In the genomic region with DNA sequence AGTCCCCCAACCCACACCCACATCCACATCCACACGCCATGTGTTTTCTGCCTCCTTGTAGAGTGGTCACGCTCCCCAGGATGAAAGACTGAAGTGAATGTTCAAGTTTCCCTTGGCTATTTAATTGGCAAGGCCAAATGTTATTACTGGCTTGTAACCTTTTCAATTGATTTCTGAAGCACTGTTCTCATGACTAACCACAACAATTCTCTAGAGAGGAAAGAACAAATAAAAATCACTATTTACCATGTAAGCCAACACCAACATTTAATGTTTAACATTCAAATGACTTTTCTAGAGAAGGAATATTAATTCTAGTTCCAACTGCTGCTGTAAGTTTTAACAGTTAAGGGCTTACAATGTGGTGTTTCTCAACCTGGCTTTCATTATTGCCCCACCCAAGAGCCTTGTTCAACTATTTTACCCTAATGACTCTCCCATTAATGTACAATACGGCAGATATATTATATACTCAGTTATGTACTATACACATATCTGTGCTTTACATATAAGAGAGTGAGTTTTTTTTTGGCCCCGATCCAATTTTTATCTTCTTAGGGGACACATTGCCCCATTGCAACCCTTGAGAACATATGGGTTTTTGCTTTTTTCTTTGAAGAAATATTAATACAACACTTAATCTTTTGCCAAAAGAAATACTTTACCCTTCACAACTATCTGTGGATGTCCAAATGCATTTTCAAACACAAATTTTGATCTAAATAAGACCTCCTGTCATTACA, we compare ENCODE assay signal across 2 cellular contexts.
TF ChIP-seq lines count a peak whose summit lies in the region.

No MANE protein-coding gene starts in this region.

TF ChIP-seq in Ishikawa, 13 proteins besides CTCF, POLR2A, EP300 and RAD21 (continued from another document):
- TF ChIP-seq, protein P1, sequence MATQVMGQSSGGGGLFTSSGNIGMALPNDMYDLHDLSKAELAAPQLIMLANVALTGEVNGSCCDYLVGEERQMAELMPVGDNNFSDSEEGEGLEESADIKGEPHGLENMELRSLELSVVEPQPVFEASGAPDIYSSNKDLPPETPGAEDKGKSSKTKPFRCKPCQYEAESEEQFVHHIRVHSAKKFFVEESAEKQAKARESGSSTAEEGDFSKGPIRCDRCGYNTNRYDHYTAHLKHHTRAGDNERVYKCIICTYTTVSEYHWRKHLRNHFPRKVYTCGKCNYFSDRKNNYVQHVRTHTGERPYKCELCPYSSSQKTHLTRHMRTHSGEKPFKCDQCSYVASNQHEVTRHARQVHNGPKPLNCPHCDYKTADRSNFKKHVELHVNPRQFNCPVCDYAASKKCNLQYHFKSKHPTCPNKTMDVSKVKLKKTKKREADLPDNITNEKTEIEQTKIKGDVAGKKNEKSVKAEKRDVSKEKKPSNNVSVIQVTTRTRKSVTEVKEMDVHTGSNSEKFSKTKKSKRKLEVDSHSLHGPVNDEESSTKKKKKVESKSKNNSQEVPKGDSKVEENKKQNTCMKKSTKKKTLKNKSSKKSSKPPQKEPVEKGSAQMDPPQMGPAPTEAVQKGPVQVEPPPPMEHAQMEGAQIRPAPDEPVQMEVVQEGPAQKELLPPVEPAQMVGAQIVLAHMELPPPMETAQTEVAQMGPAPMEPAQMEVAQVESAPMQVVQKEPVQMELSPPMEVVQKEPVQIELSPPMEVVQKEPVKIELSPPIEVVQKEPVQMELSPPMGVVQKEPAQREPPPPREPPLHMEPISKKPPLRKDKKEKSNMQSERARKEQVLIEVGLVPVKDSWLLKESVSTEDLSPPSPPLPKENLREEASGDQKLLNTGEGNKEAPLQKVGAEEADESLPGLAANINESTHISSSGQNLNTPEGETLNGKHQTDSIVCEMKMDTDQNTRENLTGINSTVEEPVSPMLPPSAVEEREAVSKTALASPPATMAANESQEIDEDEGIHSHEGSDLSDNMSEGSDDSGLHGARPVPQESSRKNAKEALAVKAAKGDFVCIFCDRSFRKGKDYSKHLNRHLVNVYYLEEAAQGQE (IDR thresholded peaks at IDR 0.05; ENCODE audit: low read depth) = no peak
- TF ChIP-seq TCF12 (IDR thresholded peaks at IDR 0.05; ENCODE audit: low read depth) = no peak
- no peak for TF ChIP-seq ZBTB7A (IDR thresholded peaks at IDR 0.05; ENCODE audit: low read depth)
- peak; percentile 53; the same call in 1 of the 2 replicates for TF ChIP-seq NFIC (IDR thresholded peaks at IDR 0.05)

TF ChIP-seq in GM12878, 131 proteins besides CTCF, POLR2A, EP300 and RAD21 (continued from another document):
- TF ChIP-seq, protein P2, sequence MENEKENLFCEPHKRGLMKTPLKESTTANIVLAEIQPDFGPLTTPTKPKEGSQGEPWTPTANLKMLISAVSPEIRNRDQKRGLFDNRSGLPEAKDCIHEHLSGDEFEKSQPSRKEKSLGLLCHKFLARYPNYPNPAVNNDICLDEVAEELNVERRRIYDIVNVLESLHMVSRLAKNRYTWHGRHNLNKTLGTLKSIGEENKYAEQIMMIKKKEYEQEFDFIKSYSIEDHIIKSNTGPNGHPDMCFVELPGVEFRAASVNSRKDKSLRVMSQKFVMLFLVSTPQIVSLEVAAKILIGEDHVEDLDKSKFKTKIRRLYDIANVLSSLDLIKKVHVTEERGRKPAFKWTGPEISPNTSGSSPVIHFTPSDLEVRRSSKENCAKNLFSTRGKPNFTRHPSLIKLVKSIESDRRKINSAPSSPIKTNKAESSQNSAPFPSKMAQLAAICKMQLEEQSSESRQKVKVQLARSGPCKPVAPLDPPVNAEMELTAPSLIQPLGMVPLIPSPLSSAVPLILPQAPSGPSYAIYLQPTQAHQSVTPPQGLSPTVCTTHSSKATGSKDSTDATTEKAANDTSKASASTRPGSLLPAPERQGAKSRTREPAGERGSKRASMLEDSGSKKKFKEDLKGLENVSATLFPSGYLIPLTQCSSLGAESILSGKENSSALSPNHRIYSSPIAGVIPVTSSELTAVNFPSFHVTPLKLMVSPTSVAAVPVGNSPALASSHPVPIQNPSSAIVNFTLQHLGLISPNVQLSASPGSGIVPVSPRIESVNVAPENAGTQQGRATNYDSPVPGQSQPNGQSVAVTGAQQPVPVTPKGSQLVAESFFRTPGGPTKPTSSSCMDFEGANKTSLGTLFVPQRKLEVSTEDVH (IDR thresholded peaks at IDR 0.05; ENCODE audit: low read depth, partially characterized antibody) = no peak
- no peak for TF ChIP-seq EED (IDR thresholded peaks at IDR 0.05; ENCODE audit: low read depth)
- no peak for TF ChIP-seq TCF3 (IDR thresholded peaks at IDR 0.05; ENCODE audit: borderline replicate concordance, insufficient read depth, low read depth, low read length)
- no peak for TF ChIP-seq MTA2 (IDR thresholded peaks at IDR 0.05; ENCODE audit: low read depth)
- no peak for TF ChIP-seq MAX (IDR thresholded peaks at IDR 0.05; ENCODE audit: low read depth, low read length)
- no peak for TF ChIP-seq HDAC2 (IDR thresholded peaks at IDR 0.05)
- no peak for TF ChIP-seq POU2F2 (IDR thresholded peaks at IDR 0.05; ENCODE audit: borderline replicate concordance, low read depth, low read length)
- no peak for TF ChIP-seq YY1 (IDR thresholded peaks at IDR 0.05; ENCODE audit: low read depth, low read length)
- TF ChIP-seq PML (IDR thresholded peaks at IDR 0.05; ENCODE audit: low read length) = no peak
- TF ChIP-seq FOXM1 (IDR thresholded peaks at IDR 0.05; ENCODE audit: low read depth, low read length) = no peak
